In genomic region chr3:10459954-10460754, GRCh38 we compare ENCODE assay signal across 1 cellular context.
TF ChIP-seq lines count a peak whose summit lies in the region.

No MANE protein-coding gene starts in this region.

TF ChIP-seq in K562, 482 proteins besides CTCF, POLR2A, EP300 and RAD21 (continued from another document and continues in another):
- TF ChIP-seq ZNF609 (CRISPR knock-in tag; IDR thresholded peaks at IDR 0.05; ENCODE audit: borderline replicate concordance), result peak; percentile 99
- TF ChIP-seq ZNF217 (CRISPR knock-in tag; IDR thresholded peaks at IDR 0.05), result peak; percentile 88; the same call in 1 of the 2 replicates
- no peak for TF ChIP-seq E4F1 (CRISPR knock-in tag; IDR thresholded peaks at IDR 0.05; ENCODE audit: borderline replicate concordance)
- no peak for TF ChIP-seq ELK3 (CRISPR knock-in tag; IDR thresholded peaks at IDR 0.05)
- TF ChIP-seq RFX7 (CRISPR knock-in tag; IDR thresholded peaks at IDR 0.05), result no peak
- TF ChIP-seq ZFX (CRISPR knock-in tag; IDR thresholded peaks at IDR 0.05), result peak; percentile 41
- TF ChIP-seq CBX3 (IDR thresholded peaks at IDR 0.05; ENCODE audit: borderline replicate concordance in 1 of 2, low read length in 2 of 2), result peak in 1 of 2 experiments; percentile 92; a peak in 2 of 3 replicates
- no peak for TF ChIP-seq KLF16 (IDR thresholded peaks at IDR 0.05)
- no peak for TF ChIP-seq HMGN3 (IDR thresholded peaks at IDR 0.05; ENCODE audit: borderline replicate concordance, extremely low read depth, insufficient read length, low read depth, low read length)
- TF ChIP-seq ATF1 (CRISPR knock-in tag; IDR thresholded peaks at IDR 0.05), result peak; percentile 62; the same call in 1 of the 2 replicates
- TF ChIP-seq ATF1 (tag; IDR thresholded peaks at IDR 0.05), result no peak
- TF ChIP-seq SMC3 (conservative IDR thresholded peaks at IDR 0.05; ENCODE audit: insufficient read depth, low read depth, low read length), result no peak
- TF ChIP-seq FOXJ3 (CRISPR knock-in tag; IDR thresholded peaks at IDR 0.05), result peak; percentile 73; the same call in 1 of the 2 replicates
- TF ChIP-seq ARNT (IDR thresholded peaks at IDR 0.05), result no peak
- TF ChIP-seq KLF13 (tag; IDR thresholded peaks at IDR 0.05; ENCODE audit: borderline replicate concordance, low read depth), result peak; percentile 67
- peak; percentile 93 for TF ChIP-seq ZBTB1 (CRISPR knock-in tag; IDR thresholded peaks at IDR 0.05; ENCODE audit: borderline replicate concordance, low read depth)
- TF ChIP-seq CHAMP1 (IDR thresholded peaks at IDR 0.05), result peak; percentile 96
- no peak for TF ChIP-seq RNF219 (CRISPR knock-in tag; IDR thresholded peaks at IDR 0.05)
- no peak for TF ChIP-seq GTF2B (IDR thresholded peaks at IDR 0.05; ENCODE audit: extremely low read depth, insufficient read length)
- TF ChIP-seq NCOA4 (IDR thresholded peaks at IDR 0.05; ENCODE audit: partially characterized antibody), result no peak
- no peak for TF ChIP-seq CBFA2T2 (conservative IDR thresholded peaks at IDR 0.05)
- no peak for TF ChIP-seq ZNF253 (CRISPR knock-in tag; conservative IDR thresholded peaks at IDR 0.05)
- TF ChIP-seq PHTF2 (CRISPR knock-in tag; IDR thresholded peaks at IDR 0.05), result no peak
- TF ChIP-seq LCOR (CRISPR knock-in tag; IDR thresholded peaks at IDR 0.05), result peak; percentile 98
- no peak for TF ChIP-seq ZFPM2 (CRISPR knock-in tag; IDR thresholded peaks at IDR 0.05)
- no peak for TF ChIP-seq NR4A1 (CRISPR knock-in tag; IDR thresholded peaks at IDR 0.05)
- TF ChIP-seq NR4A1 (tag; IDR thresholded peaks at IDR 0.05), result peak; percentile 95
- TF ChIP-seq MLLT1 (IDR thresholded peaks at IDR 0.05), result no peak
- no peak for TF ChIP-seq SMARCB1 (IDR thresholded peaks at IDR 0.05; ENCODE audit: insufficient read length, low read depth)
- TF ChIP-seq ZKSCAN8 (CRISPR knock-in tag; IDR thresholded peaks at IDR 0.05), result peak; percentile 36; the same call in 1 of the 2 replicates
- TF ChIP-seq MEIS2 (IDR thresholded peaks at IDR 0.05; ENCODE audit: partially characterized antibody), result peak; percentile 3
- TF ChIP-seq CTBP1 (IDR thresholded peaks at IDR 0.05; ENCODE audit: borderline replicate concordance), result peak; percentile 47; the same call in 1 of the 2 replicates
- no peak for TF ChIP-seq KDM4B (IDR thresholded peaks at IDR 0.05; ENCODE audit: borderline replicate concordance in 2 of 2, low read depth in 1 of 2)
- TF ChIP-seq AFF4 (CRISPR knock-in tag; IDR thresholded peaks at IDR 0.05), result peak; percentile 97
- peak; percentile 74 for TF ChIP-seq MXD1 (CRISPR knock-in tag; IDR thresholded peaks at IDR 0.05; ENCODE audit: borderline replicate concordance, poor library complexity, severe bottlenecking)
- TF ChIP-seq ZNF561 (CRISPR knock-in tag; conservative IDR thresholded peaks at IDR 0.05), result no peak
- TF ChIP-seq CTCFL (IDR thresholded peaks at IDR 0.05; ENCODE audit: borderline replicate concordance, insufficient read depth, low read depth, low read length, poor library complexity, severe bottlenecking), result no peak
- no peak for TF ChIP-seq ZNF354B (CRISPR knock-in tag; IDR thresholded peaks at IDR 0.05)
